17 cellular contexts compared by ENCODE assay signal in the genomic region with DNA sequence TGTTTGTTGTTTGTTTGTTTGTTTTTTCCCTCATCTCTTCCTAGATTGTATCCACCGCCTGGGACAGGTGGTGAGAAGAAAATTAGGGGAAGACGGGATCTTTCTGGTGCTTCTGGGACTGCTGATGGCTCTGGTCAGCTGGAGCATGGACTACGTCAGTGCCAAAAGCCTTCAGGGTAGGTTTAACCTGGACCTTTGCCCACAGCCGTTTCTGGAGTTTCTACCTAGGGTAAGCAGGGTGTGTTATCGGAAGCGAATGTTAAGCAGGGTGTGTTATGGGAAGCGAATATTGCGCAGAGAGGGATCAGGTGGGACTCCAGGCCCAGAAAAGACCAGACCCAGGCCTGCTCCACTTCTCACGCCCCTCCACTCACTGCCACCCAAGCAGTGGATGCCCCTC. TPM values are rescaled to one million over a fixed set of nuclear protein-coding genes. Genes with fewer than 3 reads are reported as not detected.
"Had no signal": no experiment of that assay in that cellular context is flagged by ENCODE, and none has a peak within 500 bp of the region (broad histone marks: within the 10 kb centered on the region; RNA-seq: fewer than 3 reads in every experiment).

No MANE protein-coding gene starts in this region.

- H3K4me3 Mint-ChIP-seq: activated naive CD4-positive, alpha-beta T cell treated with anti-CD3 and anti-CD28 coated beads for 36 hours; activated naive CD8-positive, alpha-beta T cell treated with anti-CD3 and anti-CD28 coated beads, Interleukin-2, amount 50 U/mL, for 24 hours; natural killer cell treated with Interleukin-12 subunit alpha and Interleukin-12 subunit beta and Interleukin-15 and Interleukin-18, amount 100 ng/mL, for 72 hours; T-cell had no signal

- ATAC-seq: activated naive CD8-positive, alpha-beta T cell treated with anti-CD3 and anti-CD28 coated beads, Interleukin-2, amount 50 U/mL, for 24 hours; left ventricle myocardium superior; natural killer cell treated with Interleukin-12 subunit alpha and Interleukin-12 subunit beta and Interleukin-15 and Interleukin-18, amount 100 ng/mL, for 72 hours; psoas muscle; T-cell had no signal

- H3K27ac ChIP-seq: dorsolateral prefrontal cortex, psoas muscle, sigmoid colon, thoracic aorta had no signal

- H3K27me3 Mint-ChIP-seq: activated naive CD8-positive, alpha-beta T cell treated with anti-CD3 and anti-CD28 coated beads, Interleukin-2, amount 50 U/mL, for 24 hours had no signal

- H3K9me3 Mint-ChIP-seq: activated naive CD4-positive, alpha-beta T cell treated with anti-CD3 and anti-CD28 coated beads for 36 hours; activated naive CD8-positive, alpha-beta T cell treated with anti-CD3 and anti-CD28 coated beads, Interleukin-2, amount 50 U/mL, for 24 hours; activated T-helper 2 cell treated with anti-CD3 and anti-CD28 coated beads, Interferon-gamma antibody, Interleukin-2, Interleukin-4, amounts not matched to agents 10 μg/mL and 5 μg/mL and 100 μg/mL, durations not matched to agents 14 hours and 24 hours and 36 hours; natural killer cell treated with Interleukin-12 subunit alpha and Interleukin-12 subunit beta and Interleukin-15 and Interleukin-18, amount 100 ng/mL, for 72 hours; T-cell had no signal

- H3K27ac Mint-ChIP-seq: activated naive CD4-positive, alpha-beta T cell treated with anti-CD3 and anti-CD28 coated beads for 36 hours; activated naive CD8-positive, alpha-beta T cell treated with anti-CD3 and anti-CD28 coated beads, Interleukin-2, amount 50 U/mL, for 24 hours; activated T-helper 2 cell treated with anti-CD3 and anti-CD28 coated beads, Interferon-gamma antibody, Interleukin-2, Interleukin-4, amounts not matched to agents 10 μg/mL and 5 μg/mL and 100 μg/mL, durations not matched to agents 14 hours and 24 hours and 36 hours; T-cell had no signal

- DNase-seq: activated CD4-positive, CD25-positive, alpha-beta regulatory T cell treated with anti-CD3 and anti-CD28 coated beads, Interleukin-2, amount 50 U/mL, for 72 hours; activated naive CD4-positive, alpha-beta T cell treated with anti-CD3 and anti-CD28 coated beads for 36 hours; activated naive CD8-positive, alpha-beta T cell treated with anti-CD3 and anti-CD28 coated beads, Interleukin-2, amount 50 U/mL, for 24 hours; aorta; dorsolateral prefrontal cortex; hippocampal formation; left ventricle myocardium superior; mesendoderm; psoas muscle; sigmoid colon; stimulated activated CD4-positive, alpha-beta T cell treated with anti-CD3 and anti-CD28 coated beads, Interleukin-1b, Interleukin-23, amount 100 ng/mL, for 48 hours; T-cell; T1000 had no signal

- H3K36me3 Mint-ChIP-seq: natural killer cell treated with Interleukin-12 subunit alpha and Interleukin-12 subunit beta and Interleukin-15 and Interleukin-18, amount 100 ng/mL, for 72 hours; T-cell had no signal

RNA-seq across cellular contexts. Expression of a gene that starts 4.7 kb away (rescaled TPM):
- total RNA-seq: activated naive CD4-positive, alpha-beta T cell treated with anti-CD3 and anti-CD28 coated beads for 36 hours; activated T-helper 2 cell treated with anti-CD3 and anti-CD28 coated beads, Interferon-gamma antibody, Interleukin-2, Interleukin-4, amounts not matched to agents 10 μg/mL and 5 μg/mL and 100 μg/mL, durations not matched to agents 14 hours and 24 hours and 36 hours; aorta; cerebellum; left ventricle myocardium superior; T-cell had no signal

RNA-seq across cellular contexts. Expression of a gene that starts 35.9 kb away (rescaled TPM):
- total RNA-seq: natural killer cell treated with Interleukin-12 subunit alpha and Interleukin-12 subunit beta and Interleukin-15 and Interleukin-18, amount 100 ng/mL, for 72 hours had no signal
